Comparison of ENCODE assay signal across 14 cellular contexts in genomic region chr5:68260455-68260854, GRCh38. TPM values are rescaled to one million over a fixed set of nuclear protein-coding genes. Genes with fewer than 3 reads are reported as not detected.
DNase-seq lines count a peak whose midpoint lies in the region; ATAC-seq and TF ChIP-seq lines count a peak whose summit lies in the region.
"Had no signal": no experiment of that assay in that cellular context is flagged by ENCODE, and none has a peak within 500 bp of the region (broad histone marks: within the 10 kb centered on the region; RNA-seq: fewer than 3 reads in every experiment).

No MANE protein-coding gene starts in this region.

- TF ChIP-seq CTCF in right atrium auricular region (IDR thresholded peaks at IDR 0.05) (no peak), upper lobe of left lung (IDR thresholded peaks at IDR 0.05) (no peak), brain microvascular endothelial cell (IDR thresholded peaks at IDR 0.05; ENCODE audit: low read depth, low read length, missing control alignments) (no peak)

- DNase-seq in right atrium auricular region (ENCODE audit: low spot score) (no peak), cardiac septum (ENCODE audit: low spot score) (no peak), upper lobe of left lung (no peak), NCI-H2171 treated with DMSO at 0.1 percent for 48 hours (lab: John Stamatoyannopoulos, UW) (no peak), GDM1 (lab: John Stamatoyannopoulos, UW) (no peak), brain microvascular endothelial cell (no peak)
- DNase-seq: aorta; effector CD8-positive, alpha-beta T cell; foreskin keratinocyte; NCI-H1694; NCI-H748 treated with DMSO at 0.1 percent for 48 hours had no signal

- no peaks in the 10 kb centered on the region for H3K9me3 ChIP-seq in right atrium auricular region
- no peaks in the 10 kb centered on the region for H3K9me3 ChIP-seq in muscle layer of colon (ENCODE audit: low read length)
- H3K9me3 ChIP-seq in upper lobe of left lung: no peaks in the 10 kb centered on the region

- no peak for TF ChIP-seq POLR2A in upper lobe of left lung (IDR thresholded peaks at IDR 0.05)

- H3K36me3 ChIP-seq in right atrium auricular region (no peaks in the 10 kb centered on the region), muscle layer of colon (ENCODE audit: insufficient read depth, low read length) (no peaks in the 10 kb centered on the region), upper lobe of left lung (no peaks in the 10 kb centered on the region), brain microvascular endothelial cell (replicated peaks) (no peaks in the 10 kb centered on the region)

- no peak for ATAC-seq in upper lobe of left lung (ENCODE audit: low FRiP score in 2 of 2)
- ATAC-seq: foreskin keratinocyte had no signal

- H3K9ac ChIP-seq in muscle layer of colon (ENCODE audit: low read length): no peak overlapping the region

- WGBS in upper lobe of left lung, 2 donors: 81 to 85% methylated on average over 3 of the region's 3 CpGs

- in situ Hi-C loops in brain microvascular endothelial cell (cut with HindIII; ENCODE audit: low pct_ligation_motif_present, low sequenced_read_pairs): loop anchor here (25.0 kb wide), 1 partner anchor 998 kb away; no protein-coding TSS in a partner anchor

- H3K9me3 Mint-ChIP-seq in activated naive CD8-positive, alpha-beta T cell (ENCODE audit: low read depth): no peaks in the 10 kb centered on the region

- H3K4me1 ChIP-seq in right atrium auricular region (peaks cover 0 to 92% of the 10 kb centered on the region in 2 donors), muscle layer of colon (ENCODE audit: insufficient read depth, low read length) (peaks cover 85% of the 10 kb centered on the region), upper lobe of left lung (peaks cover 45 to 61% (median 51%) of the 10 kb centered on the region in 4 donors)
- H3K4me1 ChIP-seq: foreskin keratinocyte had no signal

- peaks cover 88% of the 10 kb centered on the region for H3K4me1 Mint-ChIP-seq in activated naive CD8-positive, alpha-beta T cell (ENCODE audit: low read depth)

- no peak for TF ChIP-seq EP300 in upper lobe of left lung (IDR thresholded peaks at IDR 0.05)

- peak overlapping the region; percentile 64 to 81 for H3K27ac ChIP-seq in right atrium auricular region
- H3K27ac ChIP-seq in muscle layer of colon (ENCODE audit: low read depth, low read length): peak overlapping the region; percentile 19
- H3K27ac ChIP-seq in upper lobe of left lung: peak overlapping the region in 3 of 4 donors; percentile 4 to 68 (median 10)
- no peak overlapping the region for H3K27ac ChIP-seq in brain microvascular endothelial cell
- H3K27ac ChIP-seq: foreskin keratinocyte had no signal

- peak overlapping the region; percentile 80 for H3K27ac Mint-ChIP-seq in activated naive CD8-positive, alpha-beta T cell
- H3K27ac Mint-ChIP-seq: B cell had no signal

- no peaks in the 10 kb centered on the region for H3K27me3 ChIP-seq in right atrium auricular region
- H3K27me3 ChIP-seq in muscle layer of colon (ENCODE audit: control insufficient read depth in 1 of 2, insufficient read depth in 2 of 2, low read length in 2 of 2): no peaks in the 10 kb centered on the region
- H3K27me3 ChIP-seq in upper lobe of left lung: no peaks in the 10 kb centered on the region
- H3K27me3 ChIP-seq in brain microvascular endothelial cell (replicated peaks): no peaks in the 10 kb centered on the region
- H3K27me3 ChIP-seq: foreskin keratinocyte had no signal

- H3K4me3 Mint-ChIP-seq in activated naive CD8-positive, alpha-beta T cell: no peak overlapping the region
- H3K4me3 Mint-ChIP-seq: B cell had no signal

- intact Hi-C loops in cardiac septum (cut with DNase I): no loop called here

- no peaks in the 10 kb centered on the region for H3K27me3 Mint-ChIP-seq in activated naive CD8-positive, alpha-beta T cell
- H3K27me3 Mint-ChIP-seq: B cell had no signal

- H3K4me3 ChIP-seq in right atrium auricular region (no peak overlapping the region), muscle layer of colon (ENCODE audit: low read depth in 1 of 2, low read length in 2 of 2) (no peak overlapping the region), upper lobe of left lung (no peak overlapping the region), brain microvascular endothelial cell (ENCODE audit: low read depth, low read length) (no peak overlapping the region)

- peaks cover 3% of the 10 kb centered on the region for H3K36me3 Mint-ChIP-seq in activated naive CD8-positive, alpha-beta T cell

RNA-seq across cellular contexts. Expression of gene PIK3R1, which starts 44.9 kb away (rescaled TPM):
- total RNA-seq in right atrium auricular region: 10 to 100 TPM; 87.0 to 91.1 TPM
- total RNA-seq in cardiac septum: 166 TPM
- total RNA-seq in upper lobe of left lung: 100 to 1,000 TPM in 1 of 6 donors, 10 to 100 TPM in 5; 52.3 to 112 (median 92.5) TPM
